ENCODE assay signal across 8 cellular contexts in the genomic region with DNA sequence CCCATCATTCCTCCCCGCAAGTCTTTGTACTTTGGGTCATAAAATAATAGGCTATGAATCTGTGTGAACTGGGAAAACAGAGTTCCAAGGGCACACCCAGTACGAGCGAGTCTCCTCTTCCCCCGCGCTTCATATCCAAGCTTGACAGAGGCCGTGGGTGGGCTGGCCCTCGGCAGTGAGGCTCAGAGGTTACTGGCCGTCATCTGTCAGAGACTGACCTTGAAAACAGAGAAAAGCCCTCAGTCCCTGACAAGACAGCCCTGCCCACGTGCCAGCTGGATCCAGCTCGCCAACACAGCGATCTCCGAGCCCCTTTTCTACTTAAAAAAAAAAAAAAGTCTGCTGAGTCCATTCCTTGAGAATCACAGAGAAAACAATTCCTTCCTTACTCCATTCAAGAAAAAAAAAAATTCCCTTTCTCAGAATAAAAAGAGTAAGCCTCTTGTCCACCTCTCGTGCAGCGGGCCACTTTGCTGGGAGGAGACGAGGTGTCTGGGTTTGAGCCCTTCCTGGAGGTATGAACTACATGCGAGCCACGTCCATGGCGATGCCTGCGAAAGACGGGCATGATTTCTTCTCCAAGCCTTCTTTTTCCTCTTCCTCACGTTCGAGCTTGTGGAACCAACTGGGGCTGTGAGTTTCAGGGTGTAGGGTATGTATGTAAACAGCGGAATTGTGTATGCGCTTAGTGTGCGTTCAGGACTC. TPM values are rescaled to one million over a fixed set of nuclear protein-coding genes. Genes with fewer than 3 reads are reported as not detected.
DNase-seq lines count a peak whose midpoint lies in the region; ATAC-seq and TF ChIP-seq lines count a peak whose summit lies in the region.

No MANE protein-coding gene starts in this region.

- peaks cover 29% of the 10 kb centered on the region for H3K27me3 Mint-ChIP-seq in activated CD8-positive, alpha-beta T cell treated with anti-CD3 and anti-CD28 coated beads, Interleukin-2, amount 10 ng/mL, durations not matched to agents 7 days and 5 days (ENCODE audit: low read depth)

- peak overlapping the region; percentile 52 for H3K4me3 Mint-ChIP-seq in activated CD8-positive, alpha-beta T cell treated with anti-CD3 and anti-CD28 coated beads, Interleukin-2, amount 10 ng/mL, durations not matched to agents 7 days and 5 days

- peak; percentile 14 for ATAC-seq in GM21528 (IDR thresholded peaks at IDR 0.05; ENCODE audit: low FRiP score, unreplicated experiment)
- ATAC-seq in activated CD8-positive, alpha-beta T cell treated with anti-CD3 and anti-CD28 coated beads, Interleukin-2, amount 10 ng/mL, durations not matched to agents 7 days and 5 days, result peak; percentile 19
- no peak for ATAC-seq in HG02884 (IDR thresholded peaks at IDR 0.05; ENCODE audit: unreplicated experiment)

- no peaks in the 10 kb centered on the region for H3K9me3 Mint-ChIP-seq in activated CD8-positive, alpha-beta T cell treated with anti-CD3 and anti-CD28 coated beads, Interleukin-2, amount 10 ng/mL, durations not matched to agents 7 days and 5 days (ENCODE audit: insufficient read depth)

- POLR2A ChIA-PET in activated CD8-positive, alpha-beta T cell treated with anti-CD3 and anti-CD28 coated beads, Interleukin-2, amount 10 ng/mL, durations not matched to agents 7 days and 5 days (lab: Charles Lee), result no interaction called here

- H3K4me1 Mint-ChIP-seq in activated CD8-positive, alpha-beta T cell treated with anti-CD3 and anti-CD28 coated beads, Interleukin-2, amount 10 ng/mL, durations not matched to agents 7 days and 5 days (ENCODE audit: low read depth), result peaks cover 9% of the 10 kb centered on the region

- no peak for TF ChIP-seq CTCF in GM10266 (IDR thresholded peaks at IDR 0.05; ENCODE audit: control insufficient read depth, insufficient read depth, low read depth, missing control alignments)

- CTCF ChIA-PET in activated CD8-positive, alpha-beta T cell treated with anti-CD3 and anti-CD28 coated beads, Interleukin-2, amount 10 ng/mL, durations not matched to agents 7 days and 5 days (lab: Charles Lee), result interaction anchor here (1.3 kb wide), 1 partner anchor 212 kb away, joined by 5 read pairs; no protein-coding TSS in a partner anchor

- peak overlapping the region; percentile 54 for H3K4me3 ChIP-seq in skeletal muscle cell (ENCODE audit: low read depth, low read length)

- no peak for DNase-seq in activated CD8-positive, alpha-beta T cell treated with anti-CD3 and anti-CD28 coated beads, Interleukin-2, amount 10 ng/mL, durations not matched to agents 7 days and 5 days
- peak; percentile 24 for DNase-seq in hepatic stellate cell (ENCODE audit: low spot score)
- DNase-seq in skeletal muscle cell (ENCODE audit: low read depth), result no peak
- DNase-seq in GM10266 (ENCODE audit: extremely low spot score), result no peak
- no peak for DNase-seq in stimulated activated CD8-positive, alpha-beta memory T cell treated with anti-CD3 and anti-CD28 coated beads, Interleukin-4, amount 100 ng/mL, for 48 hours
- no peak for DNase-seq in NCI-H2196 treated with DMSO at 0.1 percent for 48 hours (lab: John Stamatoyannopoulos, UW; ENCODE audit: unreplicated experiment)

- H3K36me3 Mint-ChIP-seq in activated CD8-positive, alpha-beta T cell treated with anti-CD3 and anti-CD28 coated beads, Interleukin-2, amount 10 ng/mL, durations not matched to agents 7 days and 5 days (ENCODE audit: low read depth), result no peaks in the 10 kb centered on the region

- H3K27ac Mint-ChIP-seq in activated CD8-positive, alpha-beta T cell treated with anti-CD3 and anti-CD28 coated beads, Interleukin-2, amount 10 ng/mL, durations not matched to agents 7 days and 5 days, result no peak overlapping the region

RNA-seq across cellular contexts. Expression of gene BICC1, which starts 0.8 kb away (rescaled TPM):
- not detected for total RNA-seq in activated CD8-positive, alpha-beta T cell treated with anti-CD3 and anti-CD28 coated beads, Interleukin-2, amount 10 ng/mL, durations not matched to agents 7 days and 5 days
